ENCODE assay signal across 11 cellular contexts in genomic region chr7:99096124-99096887, GRCh38. TPM values are rescaled to one million over a fixed set of nuclear protein-coding genes. Genes with fewer than 3 reads are reported as not detected.
DNase-seq lines count a peak whose midpoint lies in the region; ATAC-seq, FAIRE-seq and TF ChIP-seq lines count a peak whose summit lies in the region.
"Had no signal": no experiment of that assay in that cellular context is flagged by ENCODE, and none has a peak within 500 bp of the region (broad histone marks: within the 10 kb centered on the region; RNA-seq: fewer than 3 reads in every experiment).

No MANE protein-coding gene starts in this region.

- H3K4me3 ChIP-seq in coronary artery = peak overlapping the region; percentile 45
- no peak overlapping the region for H3K4me3 ChIP-seq in HepG2 (replicated peaks in 1 of 3; ENCODE audit: insufficient read depth in 1 of 3, low read depth in 2 of 3, low read length in 3 of 3)

- no TSS peak for BruUV-seq in HepG2 (replicated peaks; lab: Mats Ljungman, UMichigan)

- FAIRE-seq in HepG2 (lab: Jason Lieb, UNC) = no peak

- ATAC-seq in HepG2 (peak; percentile 26; the same call in 1 of the 3 replicates), GM18873 (IDR thresholded peaks at IDR 0.05; ENCODE audit: low FRiP score, unreplicated experiment) (no peak), GM21390 (IDR thresholded peaks at IDR 0.05; ENCODE audit: unreplicated experiment) (no peak)

- WGBS in HepG2 (ENCODE audit: low lambda C conversion rate) = 42% methylated on average over 6 of the region's 6 CpGs

- no peak overlapping the region for H3K4me3 Mint-ChIP-seq in activated naive CD4-positive, alpha-beta T cell treated with anti-CD3 and anti-CD28 coated beads for 36 hours

- H3K27ac ChIP-seq in coronary artery = peak overlapping the region; percentile 80 to 91
- H3K27ac ChIP-seq in HepG2 (ENCODE audit: extremely low read length, insufficient read depth, low read length) = peak overlapping the region; percentile 98
- H3K27ac ChIP-seq in substantia nigra (ENCODE audit: low read depth, low read length, poor library complexity, severe bottlenecking) = peak overlapping the region; percentile 56

- no peaks in the 10 kb centered on the region for H3K27me3 ChIP-seq in HepG2 (ENCODE audit: control insufficient read depth in 1 of 2, insufficient read depth in 2 of 2, low read length in 2 of 2)

- H3K79me2 ChIP-seq in HepG2 (ENCODE audit: insufficient read depth, low read length) = peaks cover 77% of the 10 kb centered on the region

- H3K27me3 Mint-ChIP-seq in activated naive CD4-positive, alpha-beta T cell treated with anti-CD3 and anti-CD28 coated beads for 36 hours (ENCODE audit: low read depth) = no peaks in the 10 kb centered on the region

- POLR2A ChIA-PET in HepG2 (lab: Yijun Ruan, JAX) = interaction anchor here (1.1 to 1.8 kb wide), 4 partner anchors 13 to 116 kb away, joined by 3 to 6 read pairs (median 4); no protein-coding TSS in a partner anchor

- no peaks in the 10 kb centered on the region for H3K36me3 ChIP-seq in HepG2 (replicated peaks in 1 of 2; ENCODE audit: control insufficient read depth in 1 of 2, insufficient read depth in 2 of 2, low read length in 2 of 2)

- H4K20me1 ChIP-seq in HepG2 (ENCODE audit: insufficient read depth, low read length) = no peaks in the 10 kb centered on the region

- in situ Hi-C loops in HepG2 (cut with HindIII; ENCODE audit: extremely low pct_ligation_motif_present, low pct_unique_long_range_greater_than_20kb) = loop anchor here (5.0 kb wide), 1 partner anchor 46 kb away; the partner anchor contains the start of gene SMURF1

- TF ChIP-seq CTCF in coronary artery (IDR thresholded peaks at IDR 0.05) (no peak), HepG2 (CRISPR knock-in tag; IDR thresholded peaks at IDR 0.05) (no peak)

- peak; percentile 27 for DNase-seq in NCI-H2196 treated with DMSO at 0.1 percent for 48 hours (lab: John Stamatoyannopoulos, UW; ENCODE audit: unreplicated experiment)
- DNase-seq in coronary artery (ENCODE audit: low spot score) = no peak
- DNase-seq in HepG2 (ENCODE audit: low spot score) = peak; percentile 44
- DNase-seq in substantia nigra (lab: John Stamatoyannopoulos, UW) = no peak
- no peak for DNase-seq in activated naive CD4-positive, alpha-beta T cell treated with anti-CD3 and anti-CD28 coated beads for 36 hours
- DNase-seq in OCI-M1 (lab: John Stamatoyannopoulos, UW) = no peak
- DNase-seq: activated CD8-positive, alpha-beta memory T cell treated with anti-CD3 and anti-CD28 coated beads, Interleukin-2, amount 50 U/mL, for 4 hours; head of caudate nucleus; MV-4-11 had no signal

- H3K9me3 ChIP-seq in HepG2 (ENCODE audit: low read length) = no peaks in the 10 kb centered on the region

- H3K4me1 Mint-ChIP-seq in activated naive CD4-positive, alpha-beta T cell treated with anti-CD3 and anti-CD28 coated beads for 36 hours (ENCODE audit: low read depth) = peaks cover 28% of the 10 kb centered on the region

- H3K9me3 Mint-ChIP-seq in activated naive CD4-positive, alpha-beta T cell treated with anti-CD3 and anti-CD28 coated beads for 36 hours = peaks cover 26% of the 10 kb centered on the region

- peaks cover 26% of the 10 kb centered on the region for H3K36me3 Mint-ChIP-seq in activated naive CD4-positive, alpha-beta T cell treated with anti-CD3 and anti-CD28 coated beads for 36 hours (ENCODE audit: low read depth)

- peak overlapping the region; percentile 50 for H3K9ac ChIP-seq in HepG2 (ENCODE audit: insufficient read depth, low read depth, low read length)

- CTCF ChIA-PET in HepG2 (lab: Yijun Ruan, JAX; ENCODE audit: low intra/inter-chr PET ratio, low total read pairs) = no interaction called here
- CTCF ChIA-PET in activated naive CD4-positive, alpha-beta T cell treated with anti-CD3 and anti-CD28 coated beads for 36 hours (lab: Charles Lee) = no interaction called here

- H3K4me2 ChIP-seq in HepG2 (ENCODE audit: low read depth, low read length) = peak overlapping the region; percentile 59

- no peak overlapping the region for H3K27ac Mint-ChIP-seq in activated naive CD4-positive, alpha-beta T cell treated with anti-CD3 and anti-CD28 coated beads for 36 hours

- no peak for TF ChIP-seq POLR2A in HepG2 (IDR thresholded peaks at IDR 0.05; ENCODE audit: insufficient read depth in 1 of 2, low read depth in 2 of 2, low read length in 2 of 2)

- H2AFZ ChIP-seq in HepG2 (ENCODE audit: low read length) = no peak overlapping the region

- TF ChIP-seq EP300 in HepG2 (IDR thresholded peaks at IDR 0.05; ENCODE audit: low read depth in 2 of 2, low read length in 2 of 2) = no peak
- no peak for TF ChIP-seq EP300 in HepG2 (CRISPR knock-in tag; IDR thresholded peaks at IDR 0.05; ENCODE audit: borderline replicate concordance)

- intact Hi-C loops in HepG2 (cut with micrococcal nuclease; ENCODE audit: unreplicated experiment) = loop anchor here (5.0 kb wide), 2 partner anchors 46 to 116 kb away; partner anchors contain the start of gene SMURF1
- intact Hi-C loops in activated naive CD4-positive, alpha-beta T cell treated with anti-CD3 and anti-CD28 coated beads for 36 hours (cut with micrococcal nuclease) = no loop called here

- peaks cover 85% of the 10 kb centered on the region for H3K4me1 ChIP-seq in HepG2 (ENCODE audit: insufficient read depth, low read length)

- no peak for TF ChIP-seq RAD21 in HepG2 (CRISPR knock-in tag; IDR thresholded peaks at IDR 0.05)

TF ChIP-seq in HepG2, 621 proteins besides CTCF, POLR2A, EP300 and RAD21 (continues in another document):
- TF ChIP-seq FOSL2 (CRISPR knock-in tag; IDR thresholded peaks at IDR 0.05) (0 out of 2 replicates have a peak, but pooled peaks have one; percentile 22), RBAK (CRISPR knock-in tag; IDR thresholded peaks at IDR 0.05) (peak; percentile 86), HDAC2 (CRISPR knock-in tag; IDR thresholded peaks at IDR 0.05) (0 out of 2 replicates have a peak, but pooled peaks have one; percentile 33), FOXA1 (IDR thresholded peaks at IDR 0.05) (no peak), FOXA1 (CRISPR knock-in tag; IDR thresholded peaks at IDR 0.05) (peak; percentile 42; the same call in 1 of the 2 replicates), SOX5 (CRISPR knock-in tag; IDR thresholded peaks at IDR 0.05; ENCODE audit: borderline replicate concordance) (peak; percentile 38; the same call in 1 of the 2 replicates), IRF2 (CRISPR knock-in tag; IDR thresholded peaks at IDR 0.05) (no peak), SP5 (CRISPR knock-in tag; IDR thresholded peaks at IDR 0.05; ENCODE audit: borderline replicate concordance, low read depth) (no peak), JARID2 (CRISPR knock-in tag; IDR thresholded peaks at IDR 0.05; ENCODE audit: insufficient replicate concordance) (no peak), HNF4A (CRISPR knock-in tag; IDR thresholded peaks at IDR 0.05) (peak; percentile 5; the same call in 1 of the 2 replicates), ZNF550 (CRISPR knock-in tag; IDR thresholded peaks at IDR 0.05; ENCODE audit: borderline replicate concordance) (no peak), ZFY (CRISPR knock-in tag; IDR thresholded peaks at IDR 0.05) (peak; percentile 10; the same call in 1 of the 2 replicates), SMAD3 (CRISPR knock-in tag; IDR thresholded peaks at IDR 0.05) (0 out of 2 replicates have a peak, but pooled peaks have one; percentile 7), MAF1 (CRISPR knock-in tag; IDR thresholded peaks at IDR 0.05; ENCODE audit: borderline replicate concordance) (no peak)
- TF ChIP-seq, protein P1, sequence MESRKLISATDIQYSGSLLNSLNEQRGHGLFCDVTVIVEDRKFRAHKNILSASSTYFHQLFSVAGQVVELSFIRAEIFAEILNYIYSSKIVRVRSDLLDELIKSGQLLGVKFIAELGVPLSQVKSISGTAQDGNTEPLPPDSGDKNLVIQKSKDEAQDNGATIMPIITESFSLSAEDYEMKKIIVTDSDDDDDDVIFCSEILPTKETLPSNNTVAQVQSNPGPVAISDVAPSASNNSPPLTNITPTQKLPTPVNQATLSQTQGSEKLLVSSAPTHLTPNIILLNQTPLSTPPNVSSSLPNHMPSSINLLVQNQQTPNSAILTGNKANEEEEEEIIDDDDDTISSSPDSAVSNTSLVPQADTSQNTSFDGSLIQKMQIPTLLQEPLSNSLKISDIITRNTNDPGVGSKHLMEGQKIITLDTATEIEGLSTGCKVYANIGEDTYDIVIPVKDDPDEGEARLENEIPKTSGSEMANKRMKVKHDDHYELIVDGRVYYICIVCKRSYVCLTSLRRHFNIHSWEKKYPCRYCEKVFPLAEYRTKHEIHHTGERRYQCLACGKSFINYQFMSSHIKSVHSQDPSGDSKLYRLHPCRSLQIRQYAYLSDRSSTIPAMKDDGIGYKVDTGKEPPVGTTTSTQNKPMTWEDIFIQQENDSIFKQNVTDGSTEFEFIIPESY (CRISPR knock-in tag; IDR thresholded peaks at IDR 0.05) = peak; percentile 25; the same call in 1 of the 2 replicates

RNA-seq across cellular contexts. Expression of gene SMURF1, which starts 47.6 kb away (rescaled TPM):
- 11.1 and 12.0 TPM in 2 replicates for total RNA-seq in HepG2 (2016; rRNA removed; fragmentation: Illumina TruSeq; extraction: Trizol)
- total RNA-seq in HepG2 (2016; cell fraction: cytosol; rRNA removed; fragmentation: Illumina TruSeq; extraction: Trizol; ENCODE audit: low read depth) = 2.3 and 2.9 TPM in 2 replicates
- 8.8 and 11.5 TPM in 2 replicates for total RNA-seq in HepG2 (2016; cell fraction: insoluble cytoplasmic fraction; rRNA removed; fragmentation: Illumina TruSeq; extraction: Trizol)
- 6.2 and 6.6 TPM in 2 replicates for total RNA-seq in HepG2 (2016; cell fraction: membrane; rRNA removed; fragmentation: Illumina TruSeq; extraction: Trizol)
- total RNA-seq in HepG2 (2016; cell fraction: nucleus; rRNA removed; fragmentation: Illumina TruSeq; extraction: Trizol) = 8.5 and 10.7 TPM in 2 replicates
- 8.3 and 8.7 TPM in 2 replicates for polyA plus RNA-seq in HepG2 (2011; rRNA removed)
- 4.6 and 5.6 TPM in 2 replicates for polyA plus RNA-seq in HepG2 (2011; cell fraction: cytosol; rRNA removed)
- polyA plus RNA-seq in HepG2 (2011; cell fraction: nucleus; rRNA removed) = 13.6 and 15.4 TPM in 2 replicates
- polyA plus RNA-seq in HepG2 (2012) = 10.1 and 10.6 TPM in 2 replicates
- polyA plus RNA-seq in HepG2 (2016; cell fraction: cytosol; fragmentation: Illumina TruSeq; extraction: Trizol; ENCODE audit: low read depth) = 0.75 and 0.81 TPM in 2 replicates
- 7.6 and 8.8 TPM in 2 replicates for polyA plus RNA-seq in HepG2 (2016; cell fraction: insoluble cytoplasmic fraction; fragmentation: Illumina TruSeq; extraction: Trizol; ENCODE audit: low read depth)
- 1.8 and 2.7 TPM in 2 replicates for polyA plus RNA-seq in HepG2 (2016; cell fraction: membrane; fragmentation: Illumina TruSeq; extraction: Trizol; ENCODE audit: low read depth)
- 15.0 and 17.6 TPM in 2 replicates for polyA plus RNA-seq in HepG2 (2016; cell fraction: nucleus; fragmentation: Illumina TruSeq; extraction: Trizol; ENCODE audit: insufficient read depth, low read depth)
- polyA minus RNA-seq in HepG2 (2011; rRNA and poly(A)+ RNA removed; ENCODE audit: low replicate concordance) = 9.8 and 14.1 TPM in 2 replicates
- polyA minus RNA-seq in HepG2 (2011; cell fraction: cytosol; rRNA and poly(A)+ RNA removed) = 5.8 and 6.4 TPM in 2 replicates
- 13.4 and 14.2 TPM in 2 replicates for polyA minus RNA-seq in HepG2 (2011; cell fraction: nucleus; rRNA and poly(A)+ RNA removed)
- 10 to 100 TPM; 10.1 to 11.1 TPM for total RNA-seq in activated naive CD4-positive, alpha-beta T cell treated with anti-CD3 and anti-CD28 coated beads for 36 hours

Comparison
In these comparisons a context has a peak if more than half of its experiments do, and no peak if none do; other contexts are left out.
1. DNase-seq: peak in NCI-H2196 treated with DMSO at 0.1 percent for 48 hours (single experiment) and HepG2 (single experiment); none in coronary artery (single experiment), substantia nigra (0 of 49), activated naive CD4-positive, alpha-beta T cell treated with anti-CD3 and anti-CD28 coated beads for 36 hours (single experiment) and OCI-M1 (single experiment).
2. Peak in every context shown above with its lines, with median percentiles within 50 percentile points of each other: H3K27ac ChIP-seq.